11 cellular contexts compared by ENCODE assay signal in genomic region chr1:92473781-92474495, GRCh38. TPM values are rescaled to one million over a fixed set of nuclear protein-coding genes. Genes with fewer than 3 reads are reported as not detected.
DNase-seq lines count a peak whose midpoint lies in the region; ATAC-seq, FAIRE-seq and TF ChIP-seq lines count a peak whose summit lies in the region.
"Had no signal": no experiment of that assay in that cellular context is flagged by ENCODE, and none has a peak within 500 bp of the region (broad histone marks: within the 10 kb centered on the region; RNA-seq: fewer than 3 reads in every experiment).

No MANE protein-coding gene starts in this region.

- no peak overlapping the region for H2AFZ ChIP-seq in K562 (ENCODE audit: low read depth, low read length)

- H3K27ac ChIP-seq in K562 (ENCODE audit: extremely low read depth, low read depth, low read length) = no peak overlapping the region

- H3K36me3 ChIP-seq in K562 (ENCODE audit: control insufficient read depth, insufficient read depth, low read length) (no peaks in the 10 kb centered on the region), BE2C (no peaks in the 10 kb centered on the region)

- in situ Hi-C loops in K562 (cut with MboI) = no loop called here

- no peaks in the 10 kb centered on the region for H3K4me1 ChIP-seq in K562 (replicated peaks in 1 of 2; ENCODE audit: control insufficient read depth in 2 of 2, insufficient read depth in 2 of 2, low read length in 2 of 2)
- no peaks in the 10 kb centered on the region for H3K4me1 ChIP-seq in BE2C

- TF ChIP-seq RAD21 in K562 (CRISPR knock-in tag; conservative IDR thresholded peaks at IDR 0.05 in 1 of 2, IDR thresholded peaks at IDR 0.05 in 1 of 2) = no peak

- no peak for DNase-seq in GM18507 (ENCODE audit: extremely low spot score, insufficient read length, low read depth)
- DNase-seq in K562 (ENCODE audit: extremely low read depth in 1 of 4, low spot score in 3 of 4) = no peak
- DNase-seq in NCI-H187 treated with DMSO at 0.1 percent for 48 hours (lab: John Stamatoyannopoulos, UW) = no peak
- no peak for DNase-seq in GM19240 (ENCODE audit: insufficient read length, low spot score)
- no peak for DNase-seq in DMS 273 treated with DMSO at 0.1 percent for 48 hours (lab: John Stamatoyannopoulos, UW)
- DNase-seq in BE2C = no peak
- DNase-seq: GDM1, T1000 had no signal

- intact Hi-C loops in K562 (cut with micrococcal nuclease) = no loop called here

- H3K9ac ChIP-seq in K562 (ENCODE audit: insufficient read depth in 1 of 2, low read depth in 2 of 2, low read length in 2 of 2) = no peak overlapping the region

- FAIRE-seq in GM18507 (lab: Jason Lieb, UNC) (peak; percentile 85), K562 (lab: Jason Lieb, UNC) (no peak)
- FAIRE-seq: astrocyte had no signal

- H4K20me1 ChIP-seq in K562 (replicated peaks; ENCODE audit: control insufficient read depth, insufficient read depth, low read length) = no peaks in the 10 kb centered on the region

- H3K79me2 ChIP-seq in K562 (ENCODE audit: control insufficient read depth, insufficient read depth, low read length) = no peaks in the 10 kb centered on the region

- CTCF ChIA-PET in K562 (lab: Yijun Ruan, JAX; ENCODE audit: low intra/inter-chr PET ratio) = no interaction called here

- no peaks in the 10 kb centered on the region for H3K9me1 ChIP-seq in K562 (ENCODE audit: control insufficient read depth, insufficient read depth, low read length)

- H3K4me2 ChIP-seq in K562 (ENCODE audit: insufficient read depth, low read length) = no peak overlapping the region

- TF ChIP-seq POLR2A in K562 (conservative IDR thresholded peaks at IDR 0.05) = no peak

- H3K4me3 ChIP-seq in K562 = no peak overlapping the region
- H3K4me3 ChIP-seq in BE2C (ENCODE audit: low read depth, low read length) = no peak overlapping the region

- H3K9me3 ChIP-seq in K562 (replicated peaks; ENCODE audit: control insufficient read depth, insufficient read depth, low read depth, low read length) (no peaks in the 10 kb centered on the region), BE2C (no peaks in the 10 kb centered on the region)

- BruUV-seq in K562 (replicated peaks; lab: Mats Ljungman, UMichigan) = no TSS peak

- 28% methylated on average over 5 of the region's 5 CpGs for WGBS in K562 (ENCODE audit: insufficient coverage, low coverage, missing lambda C conversion rate)

- H3K27me3 ChIP-seq in K562 (ENCODE audit: control insufficient read depth in 2 of 2, insufficient read depth in 2 of 2, low read length in 2 of 2) (peaks cover 0 to 12% of the 10 kb centered on the region in 2 experiments; a peak in 2 of 5 replicates), BE2C (peaks cover 30% of the 10 kb centered on the region)

- POLR2A ChIA-PET in K562 (lab: Yijun Ruan, JAX) = interaction anchor here (1.0 kb wide), 1 partner anchor 12 kb away, joined by 4 read pairs; the partner anchor contains the start of gene GFI1

- ATAC-seq in GM19463 (IDR thresholded peaks at IDR 0.05; ENCODE audit: unreplicated experiment) = peak; percentile 59
- peak; percentile 40 for ATAC-seq in HG03196 (IDR thresholded peaks at IDR 0.05; ENCODE audit: unreplicated experiment)
- ATAC-seq in K562 = no peak

- TF ChIP-seq CTCF in K562 (IDR thresholded peaks at IDR 0.05 in 2 of 3, conservative IDR thresholded peaks at IDR 0.05 in 1 of 3; ENCODE audit: insufficient read depth in 2 of 3, low read depth in 1 of 3, low read length in 3 of 3) (no peak), BE2C (IDR thresholded peaks at IDR 0.05; ENCODE audit: low read depth, low read length) (no peak)

- TF ChIP-seq EP300 in K562 (IDR thresholded peaks at IDR 0.05; ENCODE audit: low read length) = no peak

TF ChIP-seq in K562, 482 proteins besides CTCF, POLR2A, EP300 and RAD21:
- TF ChIP-seq ZNF324 (CRISPR knock-in tag; IDR thresholded peaks at IDR 0.05) = no peak
- peak; percentile 87 for TF ChIP-seq TFE3 (CRISPR knock-in tag; IDR thresholded peaks at IDR 0.05)

RNA-seq across cellular contexts. Expression of gene GFI1, which starts 12.8 kb away (rescaled TPM):
- total RNA-seq in K562 (2011; cell fraction: chromatin; rRNA removed; ENCODE audit: low replicate concordance) = 1.2 and 1.3 TPM in 2 replicates
- total RNA-seq in K562 (2011; cell fraction: nucleolus; rRNA removed) = 0.53 and 1.5 TPM in 2 replicates
- total RNA-seq in K562 (2011; cell fraction: nucleoplasm; rRNA removed) = 0.38 and 0.51 TPM in 2 replicates
- total RNA-seq in K562 (2014; rRNA removed) (0.36 and 0.53 TPM in 2 replicates), K562 (2014; rRNA removed; fragmentation: Illumina TruSeq; extraction: Trizol) (0.29 and 0.36 TPM in 2 replicates), K562 (2015; rRNA removed; fragmentation: Illumina TruSeq; extraction: Trizol) (0.87 and 1.2 TPM in 2 replicates), K562 (2021) (0.66 and 0.85 TPM in 2 replicates)
- polyA plus RNA-seq in K562 (2011; rRNA removed) (0.93 and 1.2 TPM in 2 replicates), K562 (2014; fragmentation: Illumina TruSeq; extraction: Trizol) (0.40 and 0.46 TPM in 2 replicates), K562 (2014; fragmentation: Nextera tagmentation; extraction: Ambion mirVana) (under 1 TPM; 0.07 to 0.13 TPM), K562 (2014; rRNA removed) (0.45 and 0.68 TPM in 2 replicates)
- polyA plus RNA-seq in K562 (2011; cell fraction: cytosol; rRNA removed) = 0.67 and 0.84 TPM in 2 replicates
- 2.8 and 4.6 TPM in 2 replicates for polyA plus RNA-seq in K562 (2011; cell fraction: nucleus; rRNA removed)
- 1.1 and 3.8 TPM in 2 replicates for polyA plus RNA-seq in K562 (2012)
- 0.60 and 1.1 TPM in 2 replicates for polyA minus RNA-seq in K562 (2011; rRNA and poly(A)+ RNA removed)
- 0.57 TPM in 1 of 2 replicates, not detected in the other for polyA minus RNA-seq in K562 (2011; cell fraction: cytosol; rRNA and poly(A)+ RNA removed)
- polyA minus RNA-seq in K562 (2011; cell fraction: nucleus; rRNA and poly(A)+ RNA removed) = 0.67 and 1.6 TPM in 2 replicates
- polyA plus RNA-seq in BE2C (2012; ENCODE audit: insufficient read depth, insufficient read length, low read depth) = not detected
